8 cellular contexts compared by ENCODE assay signal in genomic region chr10:95430231-95430951, GRCh38.
DNase-seq lines count a peak whose midpoint lies in the region; ATAC-seq, FAIRE-seq and TF ChIP-seq lines count a peak whose summit lies in the region.

No MANE protein-coding gene starts in this region.

- 31% methylated on average over 12 of the region's 12 CpGs for WGBS in prostate gland

- no peak for TF ChIP-seq POLR2A in prostate gland (IDR thresholded peaks at IDR 0.05)

- ATAC-seq in GM19463 (IDR thresholded peaks at IDR 0.05; ENCODE audit: unreplicated experiment) (peak; percentile 86), HG03460 (IDR thresholded peaks at IDR 0.05; ENCODE audit: unreplicated experiment) (peak; percentile 62)

- no peaks in the 10 kb centered on the region for H3K4me1 ChIP-seq in prostate gland (replicated peaks)

- H3K36me3 ChIP-seq in prostate gland: no peaks in the 10 kb centered on the region

- H3K27ac ChIP-seq in prostate gland: no peak overlapping the region

- intact Hi-C loops in prostate gland (cut with DNase I): loop anchor here (2.0 to 5.0 kb wide), 2 partner anchors 127 to 170 kb away; no protein-coding TSS in a partner anchor

- FAIRE-seq in RCC 7860 (lab: Jason Lieb, UNC): peak; percentile 66

- DNase-seq in ELR (ENCODE audit: low read depth): peak; percentile 59
- DNase-seq in RCC 7860 (ENCODE audit: low spot score): peak; percentile 59
- peak; percentile 7 for DNase-seq in activated effector memory CD4-positive, alpha-beta T cell treated with Interleukin-2 at 50 U/mL for 16 hours
- DNase-seq in germinal center (ENCODE audit: low spot score): peak; percentile 75
- peak; percentile 42 for DNase-seq in prostate gland (ENCODE audit: low spot score)
- DNase-seq in T1000 (lab: John Stamatoyannopoulos, UW): no peak

- H3K4me3 ChIP-seq in prostate gland: no peak overlapping the region

- H3K27me3 ChIP-seq in prostate gland (replicated peaks; ENCODE audit: insufficient read depth): no peaks in the 10 kb centered on the region

- TF ChIP-seq CTCF in prostate gland (IDR thresholded peaks at IDR 0.05): peak; percentile 92 to 98 (median 96)

- H3K9me3 ChIP-seq in prostate gland: no peaks in the 10 kb centered on the region
